ENCODE assay signal across 8 cellular contexts in genomic region chr4:186676531-186677158, GRCh38. TPM values are rescaled to one million over a fixed set of nuclear protein-coding genes. Genes with fewer than 3 reads are reported as not detected.
A peak's percentile ranks its signal among the peaks of the same experiment; 100 is the strongest.
DNase-seq lines count a peak whose midpoint lies in the region; ATAC-seq, FAIRE-seq and TF ChIP-seq lines count a peak whose summit lies in the region.

No MANE protein-coding gene starts in this region.

- peaks cover 50% of the 10 kb centered on the region for H3K4me1 Mint-ChIP-seq in GM23338
- no peaks in the 10 kb centered on the region for H3K4me1 Mint-ChIP-seq in stimulated activated memory B cell treated with anti-CD40 and anti-IgM and Interleukin-4, amounts not matched to agents 10 μg/mL and 1 μg/mL and 100 μg/mL, for 72 hours

- peaks cover 21% of the 10 kb centered on the region for H3K4me1 ChIP-seq in GM23338 (ENCODE audit: insufficient read depth)

- no peak overlapping the region for H2AFZ ChIP-seq in GM23338

- H3K36me3 Mint-ChIP-seq in GM23338 (ENCODE audit: low read depth), result peaks cover 6% of the 10 kb centered on the region; the same call in 1 of the 3 replicates
- no peaks in the 10 kb centered on the region for H3K36me3 Mint-ChIP-seq in stimulated activated memory B cell treated with anti-CD40 and anti-IgM and Interleukin-4, amounts not matched to agents 10 μg/mL and 1 μg/mL and 100 μg/mL, for 72 hours

- TF ChIP-seq CTCF in GM23338 (conservative IDR thresholded peaks at IDR 0.05; ENCODE audit: low read depth in 2 of 2), result no peak
- no peak for TF ChIP-seq CTCF in astrocyte of the cerebellum (IDR thresholded peaks at IDR 0.05; ENCODE audit: low read depth, low read length, missing control alignments)
- TF ChIP-seq CTCF in D721Med (IDR thresholded peaks at IDR 0.05; ENCODE audit: insufficient read depth, missing control alignments), result no peak

- peak; percentile 57 for DNase-seq in GM23338 (ENCODE audit: low spot score)
- peak; percentile 65 for DNase-seq in astrocyte of the cerebellum (ENCODE audit: low read depth)
- peak; percentile 67 for DNase-seq in hepatic stellate cell (ENCODE audit: low spot score)
- DNase-seq in stromal cell of bone marrow (ENCODE audit: low read depth), result peak; percentile 64
- DNase-seq in D721Med (ENCODE audit: insufficient read length, low spot score), result no peak
- no peak for DNase-seq in NCI-H748 (lab: John Stamatoyannopoulos, UW; ENCODE audit: unreplicated experiment)
- DNase-seq in retina, result no peak

- peaks cover 71% of the 10 kb centered on the region for H3K79me2 ChIP-seq in GM23338 (replicated peaks; ENCODE audit: insufficient read depth)

- H3K36me3 ChIP-seq in GM23338 (ENCODE audit: insufficient read depth), result no peaks in the 10 kb centered on the region

- H3K9me2 ChIP-seq in GM23338 (ENCODE audit: insufficient read depth), result no peaks in the 10 kb centered on the region

- in situ Hi-C loops in astrocyte of the cerebellum (cut with HindIII; ENCODE audit: low sequenced_read_pairs), result no loop called here

- peak; percentile 88 for ATAC-seq in GM23338
- no peak for ATAC-seq in stimulated activated memory B cell treated with anti-CD40 and anti-IgM and Interleukin-4, amounts not matched to agents 10 μg/mL and 1 μg/mL and 100 μg/mL, for 72 hours

- H3K27ac Mint-ChIP-seq in GM23338, result peak overlapping the region; percentile 77
- no peak overlapping the region for H3K27ac Mint-ChIP-seq in stimulated activated memory B cell treated with anti-CD40 and anti-IgM and Interleukin-4, amounts not matched to agents 10 μg/mL and 1 μg/mL and 100 μg/mL, for 72 hours

- H3K4me3 ChIP-seq in GM23338 (no peak overlapping the region; the same call in 1 of the 2 replicates), astrocyte of the cerebellum (ENCODE audit: low read depth, low read length) (no peak overlapping the region)

- H3K27ac ChIP-seq in GM23338 (ENCODE audit: low read depth), result peak overlapping the region; percentile 51

- H3K4me3 Mint-ChIP-seq in GM23338, result 0 out of 3 replicates have a peak overlapping the region, but pooled peaks have one; percentile 10
- H3K4me3 Mint-ChIP-seq in stimulated activated memory B cell treated with anti-CD40 and anti-IgM and Interleukin-4, amounts not matched to agents 10 μg/mL and 1 μg/mL and 100 μg/mL, for 72 hours, result no peak overlapping the region

- no peak for FAIRE-seq in D721Med (lab: Jason Lieb, UNC)

- H3K9me3 Mint-ChIP-seq in GM23338, result no peaks in the 10 kb centered on the region; the same call in 2 of the 3 replicates
- no peaks in the 10 kb centered on the region for H3K9me3 Mint-ChIP-seq in stimulated activated memory B cell treated with anti-CD40 and anti-IgM and Interleukin-4, amounts not matched to agents 10 μg/mL and 1 μg/mL and 100 μg/mL, for 72 hours

- peak overlapping the region; percentile 26 for H3K4me2 ChIP-seq in GM23338

- H4K20me1 ChIP-seq in GM23338 (replicated peaks; ENCODE audit: insufficient read depth), result no peaks in the 10 kb centered on the region

- H3K27me3 ChIP-seq in GM23338 (ENCODE audit: insufficient read depth), result no peaks in the 10 kb centered on the region

- H3K27me3 Mint-ChIP-seq in GM23338 (ENCODE audit: insufficient read depth, low read depth, poor library complexity), result peaks cover 2% of the 10 kb centered on the region
- H3K27me3 Mint-ChIP-seq in stimulated activated memory B cell treated with anti-CD40 and anti-IgM and Interleukin-4, amounts not matched to agents 10 μg/mL and 1 μg/mL and 100 μg/mL, for 72 hours, result no peaks in the 10 kb centered on the region

- no peaks in the 10 kb centered on the region for H3F3A ChIP-seq in GM23338 (replicated peaks; ENCODE audit: low read depth)

TF ChIP-seq in GM23338, 12 proteins besides CTCF, POLR2A, EP300 and RAD21:
- TF ChIP-seq, protein P1, sequence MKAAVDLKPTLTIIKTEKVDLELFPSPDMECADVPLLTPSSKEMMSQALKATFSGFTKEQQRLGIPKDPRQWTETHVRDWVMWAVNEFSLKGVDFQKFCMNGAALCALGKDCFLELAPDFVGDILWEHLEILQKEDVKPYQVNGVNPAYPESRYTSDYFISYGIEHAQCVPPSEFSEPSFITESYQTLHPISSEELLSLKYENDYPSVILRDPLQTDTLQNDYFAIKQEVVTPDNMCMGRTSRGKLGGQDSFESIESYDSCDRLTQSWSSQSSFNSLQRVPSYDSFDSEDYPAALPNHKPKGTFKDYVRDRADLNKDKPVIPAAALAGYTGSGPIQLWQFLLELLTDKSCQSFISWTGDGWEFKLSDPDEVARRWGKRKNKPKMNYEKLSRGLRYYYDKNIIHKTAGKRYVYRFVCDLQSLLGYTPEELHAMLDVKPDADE (IDR thresholded peaks at IDR 0.05), result no peak
- TF ChIP-seq ZNF114 (CRISPR knock-in tag; IDR thresholded peaks at IDR 0.05) (no peak), POLR2AphosphoS5 (IDR thresholded peaks at IDR 0.05; ENCODE audit: low read depth) (no peak), JUNB (IDR thresholded peaks at IDR 0.05; ENCODE audit: unreplicated experiment) (no peak)

RNA-seq across cellular contexts. Expression of gene FAT1, which starts 47.0 kb away (rescaled TPM):
- total RNA-seq in GM23338 (2014; rRNA removed; shearing (Covaris generic)), result 124 and 137 TPM in 2 replicates
- polyA plus RNA-seq in GM23338 (2016; fragmentation: Nextera tagmentation; extraction: Ambion mirVana), result 31.3 and 37.6 TPM in 2 replicates

Comparison
In these comparisons a context has a peak if more than half of its experiments do, and no peak if none do; other contexts are left out.
1. DNase-seq: peak in GM23338 (single experiment), astrocyte of the cerebellum (single experiment), hepatic stellate cell (single experiment) and stromal cell of bone marrow (single experiment); none in D721Med (single experiment), NCI-H748 (single experiment) and retina (single experiment).